Comparison of ENCODE assay signal across 25 cellular contexts in genomic region chr16:6363891-6364607, GRCh38.
"Had no signal": no experiment of that assay in that cellular context is flagged by ENCODE, and none has a peak within 500 bp of the region (broad histone marks: within the 10 kb centered on the region; RNA-seq: fewer than 3 reads in every experiment).

No MANE protein-coding gene starts in this region.

- FAIRE-seq: islet of Langerhans had no signal

- H3K27me3 ChIP-seq: ovary, right atrium auricular region, stomach, testis, thyroid gland, transverse colon, upper lobe of left lung, vagina had no signal

- H3K36me3 ChIP-seq: left ventricle myocardium inferior, ovary, right atrium auricular region, stomach, thyroid gland, transverse colon, upper lobe of left lung, vagina had no signal

- H3K27ac ChIP-seq: left ventricle myocardium inferior, ovary, right atrium auricular region, skin epidermis, stomach, testis, thyroid gland, transverse colon, upper lobe of left lung, vagina had no signal

- ATAC-seq: natural killer cell; sciatic nerve; stimulated activated naive B cell treated with anti-CD40 and anti-IgM and Interleukin-4, amounts not matched to agents 10 μg/mL and 1 μg/mL and 100 μg/mL, for 72 hours; stimulated activated naive CD8-positive, alpha-beta T cell treated with anti-CD3 and anti-CD28 coated beads, Interleukin-15, Interleukin-2, amounts not matched to agents 100 U/mL and 50 U/mL, for 24 hours had no signal

- H3K4me3 ChIP-seq: left ventricle myocardium inferior, lung, ovary, right atrium auricular region, skin epidermis, stomach, testis, thyroid gland, transverse colon, upper lobe of left lung, vagina had no signal

- DNase-seq: hypothalamus; immature natural killer cell; left ventricle myocardium inferior; mesendoderm; naive B cell; natural killer cell; nephron progenitor cell; ovary; stimulated activated CD4-positive, alpha-beta T cell treated with anti-CD3 and anti-CD28 coated beads, Interleukin-12 subunit alpha, Interleukin-12 subunit beta, amount 100 ng/mL, for 4 hours; stimulated activated CD4-positive, alpha-beta T cell treated with anti-CD3 and anti-CD28 coated beads, Interleukin-15, amount 100 ng/mL, for 24 hours; stimulated activated CD4-positive, alpha-beta T cell treated with anti-CD3 and anti-CD28 coated beads, Interleukin-2, amount 100 ng/mL, for 24 hours; stimulated activated CD4-positive, alpha-beta T cell treated with anti-CD3 and anti-CD28 coated beads, Interleukin-4, amount 100 ng/mL, for 1 hour; stimulated activated naive B cell treated with anti-CD40 and anti-IgM and Interleukin-4, amounts not matched to agents 10 μg/mL and 1 μg/mL and 100 μg/mL, for 72 hours; stimulated activated naive CD8-positive, alpha-beta T cell treated with anti-CD3 and anti-CD28 coated beads, Interleukin-15, Interleukin-2, amounts not matched to agents 100 U/mL and 50 U/mL, for 24 hours; stomach; testis; thyroid gland; transverse colon; upper lobe of left lung had no signal

- H3K4me1 ChIP-seq: left ventricle myocardium inferior, right atrium auricular region, stomach, testis, thyroid gland, transverse colon, upper lobe of left lung, vagina had no signal

- H3K9me3 ChIP-seq: ovary, right atrium auricular region, testis, thyroid gland, transverse colon, upper lobe of left lung, vagina had no signal
